In the genomic region with DNA sequence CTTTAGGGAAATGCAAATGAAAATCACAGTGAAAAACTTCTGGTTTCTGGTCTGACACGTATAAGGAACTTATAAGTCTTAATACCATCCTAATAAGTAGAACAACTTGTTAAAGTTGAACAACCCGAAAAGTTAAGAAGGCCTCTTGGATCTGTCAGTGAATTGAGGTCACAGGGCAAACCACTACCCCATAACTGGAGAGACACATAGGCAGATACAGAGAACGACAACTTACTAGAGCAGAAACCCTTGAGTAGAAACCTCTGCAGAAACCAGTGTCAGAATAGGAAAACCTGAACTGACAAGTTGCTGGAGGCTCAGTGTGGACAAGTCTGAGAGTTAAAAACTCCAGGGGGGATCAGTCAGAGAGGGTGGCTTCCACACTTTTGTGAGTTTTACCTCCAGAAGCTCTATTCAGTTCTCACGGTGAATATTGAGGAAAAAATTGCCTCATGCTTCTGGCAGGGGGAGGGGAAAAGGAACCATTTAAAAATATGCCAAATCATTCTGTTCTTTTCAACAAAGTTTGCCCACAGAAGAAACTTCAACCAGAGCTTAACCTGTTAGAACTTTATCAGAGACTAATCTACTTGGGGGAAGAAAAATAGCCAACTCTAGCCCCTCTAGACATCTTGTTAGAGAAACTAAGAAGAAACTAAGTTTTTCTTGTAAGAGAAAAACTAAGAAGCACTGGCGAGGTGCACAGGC, we compare ENCODE assay signal across 1 cellular context.
TF ChIP-seq lines count a peak whose summit lies in the region.

No MANE protein-coding gene starts in this region.

TF ChIP-seq in GM23338, 12 proteins besides CTCF, POLR2A, EP300 and RAD21 (continued from another document):
- TF ChIP-seq REST (IDR thresholded peaks at IDR 0.05; ENCODE audit: unreplicated experiment), result no peak
- TF ChIP-seq POLR2AphosphoS5 (IDR thresholded peaks at IDR 0.05; ENCODE audit: low read depth), result no peak
- TF ChIP-seq EZH2phosphoT487 (IDR thresholded peaks at IDR 0.05; ENCODE audit: unreplicated experiment), result no peak
- no peak for TF ChIP-seq ZNF462 (CRISPR knock-in tag; IDR thresholded peaks at IDR 0.05)
- TF ChIP-seq ZNF114 (CRISPR knock-in tag; IDR thresholded peaks at IDR 0.05), result no peak
